Comparison of ENCODE assay signal across 12 cellular contexts in the genomic region with DNA sequence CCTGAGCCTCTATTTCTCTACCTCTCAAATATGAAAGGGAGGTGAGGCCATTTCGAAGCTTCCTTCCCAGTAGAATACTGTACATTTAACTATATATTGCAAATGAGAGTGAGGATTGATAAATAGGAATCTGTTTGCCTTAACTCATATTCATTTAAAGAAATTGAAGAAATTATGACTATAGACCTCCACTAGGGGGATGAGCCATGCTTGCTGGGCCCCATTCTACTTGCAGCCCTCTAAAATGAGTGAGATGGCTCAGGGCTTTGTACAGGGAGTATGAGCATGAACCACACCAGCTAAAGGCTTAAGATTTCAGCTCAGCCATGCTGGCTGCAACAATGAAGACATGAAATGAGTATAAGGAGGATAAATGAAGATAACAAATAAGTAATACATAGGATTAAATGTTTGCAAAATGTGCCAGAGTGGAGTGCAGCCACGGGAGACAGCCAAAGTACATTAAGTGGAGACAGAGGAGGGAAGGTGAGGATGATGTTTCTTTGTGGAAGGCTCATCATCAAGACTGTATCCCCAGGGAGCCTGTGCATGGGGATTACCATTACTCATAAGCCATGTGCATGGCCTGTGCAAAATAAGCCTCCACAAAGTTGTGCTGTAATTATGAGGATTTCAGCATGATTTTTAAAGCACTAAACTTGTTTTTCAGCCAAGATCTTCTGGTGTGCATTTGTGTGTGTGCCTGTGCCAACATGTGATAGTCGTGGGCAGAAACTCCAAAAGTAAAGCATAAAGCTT.
DNase-seq lines count a peak whose midpoint lies in the region; ATAC-seq and TF ChIP-seq lines count a peak whose summit lies in the region.
"Had no signal": no experiment of that assay in that cellular context is flagged by ENCODE, and none has a peak within 500 bp of the region (broad histone marks: within the 10 kb centered on the region; RNA-seq: fewer than 3 reads in every experiment).

No MANE protein-coding gene starts in this region.

- no peak overlapping the region for H3K27ac ChIP-seq in WERI-Rb-1
- no peak overlapping the region for H3K27ac ChIP-seq in lower lobe of right lung
- H3K27ac ChIP-seq: vagina had no signal

- no peak overlapping the region for H3K4me3 Mint-ChIP-seq in nephron progenitor cell
- H3K4me3 Mint-ChIP-seq: effector memory CD8-positive, alpha-beta T cell had no signal

- no peak overlapping the region for H3K27ac Mint-ChIP-seq in nephron progenitor cell
- H3K27ac Mint-ChIP-seq: effector memory CD8-positive, alpha-beta T cell had no signal

- no peaks in the 10 kb centered on the region for H3K36me3 Mint-ChIP-seq in nephron progenitor cell (ENCODE audit: low read depth)

- ATAC-seq in lower lobe of right lung = no peak
- no peak for ATAC-seq in sciatic nerve
- ATAC-seq: effector memory CD8-positive, alpha-beta T cell had no signal

- H3K9me3 ChIP-seq in WERI-Rb-1 (ENCODE audit: severe bottlenecking) (no peaks in the 10 kb centered on the region), lower lobe of right lung (no peaks in the 10 kb centered on the region)
- H3K9me3 ChIP-seq: vagina had no signal

- peaks cover 4% of the 10 kb centered on the region for H3K27me3 Mint-ChIP-seq in nephron progenitor cell (ENCODE audit: low read depth, poor library complexity)
- H3K27me3 Mint-ChIP-seq: effector memory CD8-positive, alpha-beta T cell had no signal

- no peak overlapping the region for H3K4me3 ChIP-seq in GM12865 (ENCODE audit: low read depth, low read length)
- H3K4me3 ChIP-seq in WERI-Rb-1 (ENCODE audit: low read depth, low read length) = no peak overlapping the region
- H3K4me3 ChIP-seq in lower lobe of right lung = no peak overlapping the region
- H3K4me3 ChIP-seq: vagina had no signal

- peaks cover 3% of the 10 kb centered on the region for H3K9me3 Mint-ChIP-seq in nephron progenitor cell

- H3K4me1 Mint-ChIP-seq in nephron progenitor cell = peaks cover 9% of the 10 kb centered on the region

- H3K36me3 ChIP-seq in WERI-Rb-1 (no peaks in the 10 kb centered on the region), lower lobe of right lung (no peaks in the 10 kb centered on the region)
- H3K36me3 ChIP-seq: vagina had no signal

- TF ChIP-seq CTCF in GM12865 (IDR thresholded peaks at IDR 0.05; ENCODE audit: insufficient read depth, low read depth, low read length, missing control alignments) = peak; percentile 5
- TF ChIP-seq CTCF in WERI-Rb-1 (IDR thresholded peaks at IDR 0.05; ENCODE audit: low read depth, low read length) = peak; percentile 46
- peak; percentile 25 for TF ChIP-seq CTCF in nephron progenitor cell (IDR thresholded peaks at IDR 0.05)
- TF ChIP-seq CTCF in lower lobe of right lung (IDR thresholded peaks at IDR 0.05) = no peak

- intact Hi-C loops in lower lobe of right lung (cut with DNase I) = no loop called here
- intact Hi-C loops in sciatic nerve (cut with DNase I) = no loop called here

- H3K27me3 ChIP-seq in WERI-Rb-1 (ENCODE audit: insufficient read depth, low read depth, severe bottlenecking) (no peaks in the 10 kb centered on the region), lower lobe of right lung (ENCODE audit: low read depth) (no peaks in the 10 kb centered on the region)
- H3K27me3 ChIP-seq: vagina had no signal

- no peaks in the 10 kb centered on the region for H3K4me1 ChIP-seq in lower lobe of right lung
- H3K4me1 ChIP-seq: vagina had no signal

- DNase-seq in GM12865 (ENCODE audit: low read depth) (no peak), NAMALWA (ENCODE audit: low spot score) (peak; percentile 26), WERI-Rb-1 (peak; percentile 49), nephron progenitor cell (no peak), NCI-H226 (no peak), lower lobe of right lung (no peak), sciatic nerve (ENCODE audit: low spot score) (no peak)
- DNase-seq: activated CD8-positive, alpha-beta memory T cell treated with anti-CD3 and anti-CD28 coated beads for 24 hours; DMS79; effector memory CD8-positive, alpha-beta T cell; small intestine had no signal

Comparison
In these comparisons a context has a peak if more than half of its experiments do, and no peak if none do; other contexts are left out.
1. DNase-seq: peak in NAMALWA (single experiment) and WERI-Rb-1 (single experiment); none in GM12865 (single experiment), nephron progenitor cell (single experiment), NCI-H226 (single experiment), lower lobe of right lung (single experiment) and sciatic nerve (single experiment).